1 cellular context compared by ENCODE assay signal in genomic region chrX:16023790-16024734, GRCh38.
TF ChIP-seq lines count a peak whose summit lies in the region.

No MANE protein-coding gene starts in this region.

TF ChIP-seq in GM12878, 131 proteins besides CTCF, POLR2A, EP300 and RAD21 (continued from another document):
- TF ChIP-seq, protein P1, sequence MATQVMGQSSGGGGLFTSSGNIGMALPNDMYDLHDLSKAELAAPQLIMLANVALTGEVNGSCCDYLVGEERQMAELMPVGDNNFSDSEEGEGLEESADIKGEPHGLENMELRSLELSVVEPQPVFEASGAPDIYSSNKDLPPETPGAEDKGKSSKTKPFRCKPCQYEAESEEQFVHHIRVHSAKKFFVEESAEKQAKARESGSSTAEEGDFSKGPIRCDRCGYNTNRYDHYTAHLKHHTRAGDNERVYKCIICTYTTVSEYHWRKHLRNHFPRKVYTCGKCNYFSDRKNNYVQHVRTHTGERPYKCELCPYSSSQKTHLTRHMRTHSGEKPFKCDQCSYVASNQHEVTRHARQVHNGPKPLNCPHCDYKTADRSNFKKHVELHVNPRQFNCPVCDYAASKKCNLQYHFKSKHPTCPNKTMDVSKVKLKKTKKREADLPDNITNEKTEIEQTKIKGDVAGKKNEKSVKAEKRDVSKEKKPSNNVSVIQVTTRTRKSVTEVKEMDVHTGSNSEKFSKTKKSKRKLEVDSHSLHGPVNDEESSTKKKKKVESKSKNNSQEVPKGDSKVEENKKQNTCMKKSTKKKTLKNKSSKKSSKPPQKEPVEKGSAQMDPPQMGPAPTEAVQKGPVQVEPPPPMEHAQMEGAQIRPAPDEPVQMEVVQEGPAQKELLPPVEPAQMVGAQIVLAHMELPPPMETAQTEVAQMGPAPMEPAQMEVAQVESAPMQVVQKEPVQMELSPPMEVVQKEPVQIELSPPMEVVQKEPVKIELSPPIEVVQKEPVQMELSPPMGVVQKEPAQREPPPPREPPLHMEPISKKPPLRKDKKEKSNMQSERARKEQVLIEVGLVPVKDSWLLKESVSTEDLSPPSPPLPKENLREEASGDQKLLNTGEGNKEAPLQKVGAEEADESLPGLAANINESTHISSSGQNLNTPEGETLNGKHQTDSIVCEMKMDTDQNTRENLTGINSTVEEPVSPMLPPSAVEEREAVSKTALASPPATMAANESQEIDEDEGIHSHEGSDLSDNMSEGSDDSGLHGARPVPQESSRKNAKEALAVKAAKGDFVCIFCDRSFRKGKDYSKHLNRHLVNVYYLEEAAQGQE (IDR thresholded peaks at IDR 0.05; ENCODE audit: low read depth, low read length), result no peak
- TF ChIP-seq BMI1 (IDR thresholded peaks at IDR 0.05; ENCODE audit: borderline replicate concordance) (peak; percentile 77), YBX1 (IDR thresholded peaks at IDR 0.05) (no peak), CBFB (IDR thresholded peaks at IDR 0.05; ENCODE audit: low read depth) (peak; percentile 48; the same call in 1 of the 2 replicates), PBX3 (IDR thresholded peaks at IDR 0.05; ENCODE audit: insufficient replicate concordance, low read depth, low read length) (no peak), SIX5 (IDR thresholded peaks at IDR 0.05; ENCODE audit: low read depth, low read length, severe bottlenecking) (no peak), TBL1XR1 (IDR thresholded peaks at IDR 0.05; ENCODE audit: low read depth, low read length) (peak; percentile 56; the same call in 1 of the 2 replicates), PML (IDR thresholded peaks at IDR 0.05; ENCODE audit: low read length) (no peak), NBN (IDR thresholded peaks at IDR 0.05) (peak; percentile 61), GATAD2B (conservative IDR thresholded peaks at IDR 0.05; ENCODE audit: low read depth) (peak; percentile 68; the same call in 1 of the 2 replicates), ATF7 (IDR thresholded peaks at IDR 0.05; ENCODE audit: low read depth) (peak; percentile 89), IKZF1 (conservative IDR thresholded peaks at IDR 0.05) (peak; percentile 95), MTA3 (IDR thresholded peaks at IDR 0.05; ENCODE audit: borderline replicate concordance, low read length) (0 out of 2 replicates have a peak, but pooled peaks have one; percentile 47), PAX5 (IDR thresholded peaks at IDR 0.05; ENCODE audit: borderline replicate concordance, low read depth, low read length) (peak; percentile 29; the same call in 1 of the 2 replicates), DPF2 (IDR thresholded peaks at IDR 0.05) (peak; percentile 94), NFIC (IDR thresholded peaks at IDR 0.05; ENCODE audit: low read depth, low read length) (peak; percentile 79), EED (IDR thresholded peaks at IDR 0.05; ENCODE audit: low read depth) (peak; percentile 64; the same call in 1 of the 2 replicates), EGR1 (IDR thresholded peaks at IDR 0.05; ENCODE audit: borderline replicate concordance in 1 of 2, low read depth in 2 of 2, low read length in 2 of 2) (no peak), ZNF207 (IDR thresholded peaks at IDR 0.05; ENCODE audit: borderline replicate concordance) (no peak), ZNF217 (IDR thresholded peaks at IDR 0.05) (peak; percentile 88; the same call in 1 of the 2 replicates), ASH2L (IDR thresholded peaks at IDR 0.05; ENCODE audit: borderline replicate concordance, low read depth) (no peak), GABPA (IDR thresholded peaks at IDR 0.05; ENCODE audit: low read depth) (0 out of 2 replicates have a peak, but pooled peaks have one; percentile 25), IKZF2 (IDR thresholded peaks at IDR 0.05) (peak; percentile 95 to 97), EZH2 (IDR thresholded peaks at IDR 0.05; ENCODE audit: borderline replicate concordance, control insufficient read depth, low read depth, low read length) (no peak), IRF3 (IDR thresholded peaks at IDR 0.05) (no peak), BCL11A (IDR thresholded peaks at IDR 0.05; ENCODE audit: low read depth, low read length) (peak; percentile 88), ESRRA (IDR thresholded peaks at IDR 0.05; ENCODE audit: low read length) (no peak), POU2F2 (IDR thresholded peaks at IDR 0.05; ENCODE audit: borderline replicate concordance, low read depth, low read length) (0 out of 3 replicates have a peak, but pooled peaks have one; percentile 23), KAT2A (conservative IDR thresholded peaks at IDR 0.05; ENCODE audit: control insufficient read depth, low read depth, low read length) (no peak)
- TF ChIP-seq, protein P2, sequence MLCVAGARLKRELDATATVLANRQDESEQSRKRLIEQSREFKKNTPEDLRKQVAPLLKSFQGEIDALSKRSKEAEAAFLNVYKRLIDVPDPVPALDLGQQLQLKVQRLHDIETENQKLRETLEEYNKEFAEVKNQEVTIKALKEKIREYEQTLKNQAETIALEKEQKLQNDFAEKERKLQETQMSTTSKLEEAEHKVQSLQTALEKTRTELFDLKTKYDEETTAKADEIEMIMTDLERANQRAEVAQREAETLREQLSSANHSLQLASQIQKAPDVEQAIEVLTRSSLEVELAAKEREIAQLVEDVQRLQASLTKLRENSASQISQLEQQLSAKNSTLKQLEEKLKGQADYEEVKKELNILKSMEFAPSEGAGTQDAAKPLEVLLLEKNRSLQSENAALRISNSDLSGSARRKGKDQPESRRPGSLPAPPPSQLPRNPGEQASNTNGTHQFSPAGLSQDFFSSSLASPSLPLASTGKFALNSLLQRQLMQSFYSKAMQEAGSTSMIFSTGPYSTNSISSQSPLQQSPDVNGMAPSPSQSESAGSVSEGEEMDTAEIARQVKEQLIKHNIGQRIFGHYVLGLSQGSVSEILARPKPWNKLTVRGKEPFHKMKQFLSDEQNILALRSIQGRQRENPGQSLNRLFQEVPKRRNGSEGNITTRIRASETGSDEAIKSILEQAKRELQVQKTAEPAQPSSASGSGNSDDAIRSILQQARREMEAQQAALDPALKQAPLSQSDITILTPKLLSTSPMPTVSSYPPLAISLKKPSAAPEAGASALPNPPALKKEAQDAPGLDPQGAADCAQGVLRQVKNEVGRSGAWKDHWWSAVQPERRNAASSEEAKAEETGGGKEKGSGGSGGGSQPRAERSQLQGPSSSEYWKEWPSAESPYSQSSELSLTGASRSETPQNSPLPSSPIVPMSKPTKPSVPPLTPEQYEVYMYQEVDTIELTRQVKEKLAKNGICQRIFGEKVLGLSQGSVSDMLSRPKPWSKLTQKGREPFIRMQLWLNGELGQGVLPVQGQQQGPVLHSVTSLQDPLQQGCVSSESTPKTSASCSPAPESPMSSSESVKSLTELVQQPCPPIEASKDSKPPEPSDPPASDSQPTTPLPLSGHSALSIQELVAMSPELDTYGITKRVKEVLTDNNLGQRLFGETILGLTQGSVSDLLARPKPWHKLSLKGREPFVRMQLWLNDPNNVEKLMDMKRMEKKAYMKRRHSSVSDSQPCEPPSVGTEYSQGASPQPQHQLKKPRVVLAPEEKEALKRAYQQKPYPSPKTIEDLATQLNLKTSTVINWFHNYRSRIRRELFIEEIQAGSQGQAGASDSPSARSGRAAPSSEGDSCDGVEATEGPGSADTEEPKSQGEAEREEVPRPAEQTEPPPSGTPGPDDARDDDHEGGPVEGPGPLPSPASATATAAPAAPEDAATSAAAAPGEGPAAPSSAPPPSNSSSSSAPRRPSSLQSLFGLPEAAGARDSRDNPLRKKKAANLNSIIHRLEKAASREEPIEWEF (IDR thresholded peaks at IDR 0.05; ENCODE audit: insufficient replicate concordance, low read depth, low read length), result no peak
- TF ChIP-seq, protein P3, sequence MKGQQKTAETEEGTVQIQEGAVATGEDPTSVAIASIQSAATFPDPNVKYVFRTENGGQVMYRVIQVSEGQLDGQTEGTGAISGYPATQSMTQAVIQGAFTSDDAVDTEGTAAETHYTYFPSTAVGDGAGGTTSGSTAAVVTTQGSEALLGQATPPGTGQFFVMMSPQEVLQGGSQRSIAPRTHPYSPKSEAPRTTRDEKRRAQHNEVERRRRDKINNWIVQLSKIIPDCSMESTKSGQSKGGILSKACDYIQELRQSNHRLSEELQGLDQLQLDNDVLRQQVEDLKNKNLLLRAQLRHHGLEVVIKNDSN (IDR thresholded peaks at IDR 0.05; ENCODE audit: borderline replicate concordance, extremely low read length, insufficient read depth, low read depth, low read length), result no peak
